Comparison of ENCODE assay signal across 1 cellular context in the genomic region with DNA sequence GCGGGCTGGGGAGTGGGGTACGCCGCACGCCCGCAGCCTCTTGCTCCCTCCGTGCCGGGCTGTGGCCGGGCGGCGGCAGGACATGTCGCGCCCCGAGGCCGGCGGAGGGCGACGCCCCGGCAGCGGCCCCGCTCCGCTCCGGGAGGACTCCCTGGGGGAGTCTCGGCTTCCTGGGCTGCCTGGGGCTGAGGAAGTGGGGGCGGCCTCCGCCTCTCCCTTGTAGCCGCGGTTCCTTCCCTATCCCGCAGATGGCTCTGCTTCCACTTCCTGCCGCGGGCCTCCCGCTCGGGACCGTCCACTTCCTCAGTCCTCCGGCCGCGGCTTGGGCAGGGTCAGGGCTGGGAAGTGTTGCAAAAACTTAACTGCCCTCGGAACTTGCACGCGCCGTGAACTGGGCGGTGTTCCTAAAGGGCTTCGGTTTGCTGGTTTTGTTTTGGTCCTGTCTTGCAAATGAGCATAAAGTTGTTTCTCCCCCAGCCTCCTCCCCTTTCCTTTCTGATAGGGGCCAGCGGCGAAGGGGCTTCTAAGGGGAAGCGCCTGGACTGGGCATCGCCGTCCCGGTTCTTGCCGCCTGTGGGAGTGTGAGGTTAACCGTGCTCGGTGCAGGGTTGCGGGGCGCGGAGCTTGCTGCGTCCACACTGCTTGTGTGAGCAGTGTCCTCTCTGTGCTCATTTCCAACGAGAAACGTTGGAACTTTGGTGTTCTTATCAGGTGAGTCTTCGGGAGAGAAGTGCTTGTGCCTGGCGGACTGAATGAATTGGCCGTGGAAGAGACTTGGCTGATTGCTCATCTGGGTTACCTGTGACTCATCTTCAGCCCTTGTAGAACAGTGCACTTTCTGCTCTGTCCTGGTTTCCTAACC.
TF ChIP-seq lines count a peak whose summit lies in the region.

No MANE protein-coding gene starts in this region.

TF ChIP-seq in K562, 482 proteins besides CTCF, POLR2A, EP300 and RAD21 (continued from another document and continues in another):
- TF ChIP-seq ETS2 (tag; IDR thresholded peaks at IDR 0.05; ENCODE audit: borderline replicate concordance, poor library complexity, severe bottlenecking) (peak; percentile 41), EP400 (IDR thresholded peaks at IDR 0.05) (peak; percentile 56), GATA2 (CRISPR knock-in tag; IDR thresholded peaks at IDR 0.05) (0 out of 2 replicates have a peak, but pooled peaks have one; percentile 37), ZNF766 (CRISPR knock-in tag; conservative IDR thresholded peaks at IDR 0.05) (no peak), ZFP36 (IDR thresholded peaks at IDR 0.05; ENCODE audit: low read depth, low read length, partially characterized antibody) (peak; percentile 25), RCOR1 (IDR thresholded peaks at IDR 0.05; ENCODE audit: borderline replicate concordance in 1 of 2, low read depth in 2 of 2, low read length in 2 of 2) (0 out of 4 replicates have a peak, but pooled peaks of 1 of the 2 experiments have one; percentile 33), TBP (optimal IDR thresholded peaks at IDR 0.05; ENCODE audit: low read depth, low read length) (peak; percentile 57), BRD9 (IDR thresholded peaks at IDR 0.05; ENCODE audit: low read depth, partially characterized antibody) (no peak), HDAC2 (IDR thresholded peaks at IDR 0.05) (peak; percentile 49; the same call in 1 of the 2 replicates), EGR1 (conservative IDR thresholded peaks at IDR 0.05) (peak; percentile 65), NFE2L1 (tag; IDR thresholded peaks at IDR 0.05; ENCODE audit: borderline replicate concordance, low read depth) (no peak), KAT8 (IDR thresholded peaks at IDR 0.05; ENCODE audit: low read depth) (no peak), ZNF589 (CRISPR knock-in tag; IDR thresholded peaks at IDR 0.05; ENCODE audit: low read depth) (no peak), RNF2 (IDR thresholded peaks at IDR 0.05) (peak; percentile 50), ZFX (CRISPR knock-in tag; IDR thresholded peaks at IDR 0.05) (peak; percentile 65), HDAC1 (IDR thresholded peaks at IDR 0.05) (0 out of 4 replicates have a peak, but pooled peaks of 1 of the 2 experiments have one; percentile 40), NONO (IDR thresholded peaks at IDR 0.05; ENCODE audit: low read depth in 2 of 2, low read length in 1 of 2) (peak; percentile 61 to 89; a peak in 2 of 4 replicates), NELFE (IDR thresholded peaks at IDR 0.05; ENCODE audit: insufficient read depth, insufficient read length) (no peak), SNIP1 (IDR thresholded peaks at IDR 0.05; ENCODE audit: low read depth) (no peak), NR2C1 (IDR thresholded peaks at IDR 0.05) (no peak), NR2C1 (tag; IDR thresholded peaks at IDR 0.05) (0 out of 2 replicates have a peak, but pooled peaks have one; percentile 29), ATF7 (IDR thresholded peaks at IDR 0.05) (0 out of 2 replicates have a peak, but pooled peaks have one; percentile 30), RBBP5 (IDR thresholded peaks at IDR 0.05; ENCODE audit: borderline replicate concordance, insufficient read depth, low read length, poor library complexity, severe bottlenecking) (peak; percentile 79), BHLHE40 (IDR thresholded peaks at IDR 0.05; ENCODE audit: low read length) (peak; percentile 28), KLF1 (tag; IDR thresholded peaks at IDR 0.05) (peak; percentile 86), POLR2H (tag; IDR thresholded peaks at IDR 0.05; ENCODE audit: low read depth) (0 out of 2 replicates have a peak, but pooled peaks have one; percentile 10), FOXM1 (IDR thresholded peaks at IDR 0.05; ENCODE audit: low read depth) (0 out of 2 replicates have a peak, but pooled peaks have one; percentile 12), FOXM1 (CRISPR knock-in tag; IDR thresholded peaks at IDR 0.05; ENCODE audit: low read depth) (peak; percentile 69; the same call in 1 of the 2 replicates), MEIS2 (IDR thresholded peaks at IDR 0.05; ENCODE audit: partially characterized antibody) (no peak), EHMT2 (IDR thresholded peaks at IDR 0.05) (no peak), HDAC6 (IDR thresholded peaks at IDR 0.05; ENCODE audit: low read depth, low read length) (no peak), ELF1 (tag; IDR thresholded peaks at IDR 0.05) (peak; percentile 88), NR2C2 (CRISPR knock-in tag; IDR thresholded peaks at IDR 0.05) (0 out of 2 replicates have a peak, but pooled peaks have one; percentile 20), NR2C2 (tag; IDR thresholded peaks at IDR 0.05) (peak; percentile 65)
- TF ChIP-seq, protein P1, sequence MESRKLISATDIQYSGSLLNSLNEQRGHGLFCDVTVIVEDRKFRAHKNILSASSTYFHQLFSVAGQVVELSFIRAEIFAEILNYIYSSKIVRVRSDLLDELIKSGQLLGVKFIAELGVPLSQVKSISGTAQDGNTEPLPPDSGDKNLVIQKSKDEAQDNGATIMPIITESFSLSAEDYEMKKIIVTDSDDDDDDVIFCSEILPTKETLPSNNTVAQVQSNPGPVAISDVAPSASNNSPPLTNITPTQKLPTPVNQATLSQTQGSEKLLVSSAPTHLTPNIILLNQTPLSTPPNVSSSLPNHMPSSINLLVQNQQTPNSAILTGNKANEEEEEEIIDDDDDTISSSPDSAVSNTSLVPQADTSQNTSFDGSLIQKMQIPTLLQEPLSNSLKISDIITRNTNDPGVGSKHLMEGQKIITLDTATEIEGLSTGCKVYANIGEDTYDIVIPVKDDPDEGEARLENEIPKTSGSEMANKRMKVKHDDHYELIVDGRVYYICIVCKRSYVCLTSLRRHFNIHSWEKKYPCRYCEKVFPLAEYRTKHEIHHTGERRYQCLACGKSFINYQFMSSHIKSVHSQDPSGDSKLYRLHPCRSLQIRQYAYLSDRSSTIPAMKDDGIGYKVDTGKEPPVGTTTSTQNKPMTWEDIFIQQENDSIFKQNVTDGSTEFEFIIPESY (CRISPR knock-in tag; IDR thresholded peaks at IDR 0.05), result peak; percentile 25; the same call in 1 of the 2 replicates
- TF ChIP-seq, protein P2, sequence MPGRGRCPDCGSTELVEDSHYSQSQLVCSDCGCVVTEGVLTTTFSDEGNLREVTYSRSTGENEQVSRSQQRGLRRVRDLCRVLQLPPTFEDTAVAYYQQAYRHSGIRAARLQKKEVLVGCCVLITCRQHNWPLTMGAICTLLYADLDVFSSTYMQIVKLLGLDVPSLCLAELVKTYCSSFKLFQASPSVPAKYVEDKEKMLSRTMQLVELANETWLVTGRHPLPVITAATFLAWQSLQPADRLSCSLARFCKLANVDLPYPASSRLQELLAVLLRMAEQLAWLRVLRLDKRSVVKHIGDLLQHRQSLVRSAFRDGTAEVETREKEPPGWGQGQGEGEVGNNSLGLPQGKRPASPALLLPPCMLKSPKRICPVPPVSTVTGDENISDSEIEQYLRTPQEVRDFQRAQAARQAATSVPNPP (IDR thresholded peaks at IDR 0.05; ENCODE audit: borderline replicate concordance, insufficient read depth, insufficient read length), result no peak
- TF ChIP-seq, protein P3, sequence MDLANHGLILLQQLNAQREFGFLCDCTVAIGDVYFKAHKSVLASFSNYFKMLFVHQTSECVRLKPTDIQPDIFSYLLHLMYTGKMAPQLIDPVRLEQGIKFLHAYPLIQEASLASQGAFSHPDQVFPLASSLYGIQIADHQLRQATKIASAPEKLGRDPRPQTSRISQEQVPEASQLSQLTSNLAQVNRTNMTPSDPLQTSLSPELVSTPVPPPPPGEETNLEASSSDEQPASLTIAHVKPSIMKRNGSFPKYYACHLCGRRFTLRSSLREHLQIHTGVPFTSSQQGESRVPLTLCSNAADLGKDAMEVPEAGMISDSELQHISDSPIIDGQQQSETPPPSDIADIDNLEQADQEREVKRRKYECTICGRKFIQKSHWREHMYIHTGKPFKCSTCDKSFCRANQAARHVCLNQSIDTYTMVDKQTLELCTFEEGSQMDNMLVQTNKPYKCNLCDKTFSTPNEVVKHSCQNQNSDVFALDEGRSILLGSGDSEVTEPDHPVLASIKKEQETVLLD (IDR thresholded peaks at IDR 0.05), result 0 out of 2 replicates have a peak, but pooled peaks have one; percentile 26
- TF ChIP-seq, protein P4, sequence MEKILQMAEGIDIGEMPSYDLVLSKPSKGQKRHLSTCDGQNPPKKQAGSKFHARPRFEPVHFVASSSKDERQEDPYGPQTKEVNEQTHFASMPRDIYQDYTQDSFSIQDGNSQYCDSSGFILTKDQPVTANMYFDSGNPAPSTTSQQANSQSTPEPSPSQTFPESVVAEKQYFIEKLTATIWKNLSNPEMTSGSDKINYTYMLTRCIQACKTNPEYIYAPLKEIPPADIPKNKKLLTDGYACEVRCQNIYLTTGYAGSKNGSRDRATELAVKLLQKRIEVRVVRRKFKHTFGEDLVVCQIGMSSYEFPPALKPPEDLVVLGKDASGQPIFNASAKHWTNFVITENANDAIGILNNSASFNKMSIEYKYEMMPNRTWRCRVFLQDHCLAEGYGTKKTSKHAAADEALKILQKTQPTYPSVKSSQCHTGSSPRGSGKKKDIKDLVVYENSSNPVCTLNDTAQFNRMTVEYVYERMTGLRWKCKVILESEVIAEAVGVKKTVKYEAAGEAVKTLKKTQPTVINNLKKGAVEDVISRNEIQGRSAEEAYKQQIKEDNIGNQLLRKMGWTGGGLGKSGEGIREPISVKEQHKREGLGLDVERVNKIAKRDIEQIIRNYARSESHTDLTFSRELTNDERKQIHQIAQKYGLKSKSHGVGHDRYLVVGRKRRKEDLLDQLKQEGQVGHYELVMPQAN (IDR thresholded peaks at IDR 0.05; ENCODE audit: borderline replicate concordance), result peak; percentile 63; the same call in 1 of the 2 replicates
- TF ChIP-seq, protein P5, sequence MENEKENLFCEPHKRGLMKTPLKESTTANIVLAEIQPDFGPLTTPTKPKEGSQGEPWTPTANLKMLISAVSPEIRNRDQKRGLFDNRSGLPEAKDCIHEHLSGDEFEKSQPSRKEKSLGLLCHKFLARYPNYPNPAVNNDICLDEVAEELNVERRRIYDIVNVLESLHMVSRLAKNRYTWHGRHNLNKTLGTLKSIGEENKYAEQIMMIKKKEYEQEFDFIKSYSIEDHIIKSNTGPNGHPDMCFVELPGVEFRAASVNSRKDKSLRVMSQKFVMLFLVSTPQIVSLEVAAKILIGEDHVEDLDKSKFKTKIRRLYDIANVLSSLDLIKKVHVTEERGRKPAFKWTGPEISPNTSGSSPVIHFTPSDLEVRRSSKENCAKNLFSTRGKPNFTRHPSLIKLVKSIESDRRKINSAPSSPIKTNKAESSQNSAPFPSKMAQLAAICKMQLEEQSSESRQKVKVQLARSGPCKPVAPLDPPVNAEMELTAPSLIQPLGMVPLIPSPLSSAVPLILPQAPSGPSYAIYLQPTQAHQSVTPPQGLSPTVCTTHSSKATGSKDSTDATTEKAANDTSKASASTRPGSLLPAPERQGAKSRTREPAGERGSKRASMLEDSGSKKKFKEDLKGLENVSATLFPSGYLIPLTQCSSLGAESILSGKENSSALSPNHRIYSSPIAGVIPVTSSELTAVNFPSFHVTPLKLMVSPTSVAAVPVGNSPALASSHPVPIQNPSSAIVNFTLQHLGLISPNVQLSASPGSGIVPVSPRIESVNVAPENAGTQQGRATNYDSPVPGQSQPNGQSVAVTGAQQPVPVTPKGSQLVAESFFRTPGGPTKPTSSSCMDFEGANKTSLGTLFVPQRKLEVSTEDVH (IDR thresholded peaks at IDR 0.05; ENCODE audit: low read depth, partially characterized antibody), result peak; percentile 27
- TF ChIP-seq, protein P6, sequence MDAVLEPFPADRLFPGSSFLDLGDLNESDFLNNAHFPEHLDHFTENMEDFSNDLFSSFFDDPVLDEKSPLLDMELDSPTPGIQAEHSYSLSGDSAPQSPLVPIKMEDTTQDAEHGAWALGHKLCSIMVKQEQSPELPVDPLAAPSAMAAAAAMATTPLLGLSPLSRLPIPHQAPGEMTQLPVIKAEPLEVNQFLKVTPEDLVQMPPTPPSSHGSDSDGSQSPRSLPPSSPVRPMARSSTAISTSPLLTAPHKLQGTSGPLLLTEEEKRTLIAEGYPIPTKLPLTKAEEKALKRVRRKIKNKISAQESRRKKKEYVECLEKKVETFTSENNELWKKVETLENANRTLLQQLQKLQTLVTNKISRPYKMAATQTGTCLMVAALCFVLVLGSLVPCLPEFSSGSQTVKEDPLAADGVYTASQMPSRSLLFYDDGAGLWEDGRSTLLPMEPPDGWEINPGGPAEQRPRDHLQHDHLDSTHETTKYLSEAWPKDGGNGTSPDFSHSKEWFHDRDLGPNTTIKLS (IDR thresholded peaks at IDR 0.05; ENCODE audit: borderline replicate concordance, low read depth), result 0 out of 2 replicates have a peak, but pooled peaks have one; percentile 18
- TF ChIP-seq, protein P7, sequence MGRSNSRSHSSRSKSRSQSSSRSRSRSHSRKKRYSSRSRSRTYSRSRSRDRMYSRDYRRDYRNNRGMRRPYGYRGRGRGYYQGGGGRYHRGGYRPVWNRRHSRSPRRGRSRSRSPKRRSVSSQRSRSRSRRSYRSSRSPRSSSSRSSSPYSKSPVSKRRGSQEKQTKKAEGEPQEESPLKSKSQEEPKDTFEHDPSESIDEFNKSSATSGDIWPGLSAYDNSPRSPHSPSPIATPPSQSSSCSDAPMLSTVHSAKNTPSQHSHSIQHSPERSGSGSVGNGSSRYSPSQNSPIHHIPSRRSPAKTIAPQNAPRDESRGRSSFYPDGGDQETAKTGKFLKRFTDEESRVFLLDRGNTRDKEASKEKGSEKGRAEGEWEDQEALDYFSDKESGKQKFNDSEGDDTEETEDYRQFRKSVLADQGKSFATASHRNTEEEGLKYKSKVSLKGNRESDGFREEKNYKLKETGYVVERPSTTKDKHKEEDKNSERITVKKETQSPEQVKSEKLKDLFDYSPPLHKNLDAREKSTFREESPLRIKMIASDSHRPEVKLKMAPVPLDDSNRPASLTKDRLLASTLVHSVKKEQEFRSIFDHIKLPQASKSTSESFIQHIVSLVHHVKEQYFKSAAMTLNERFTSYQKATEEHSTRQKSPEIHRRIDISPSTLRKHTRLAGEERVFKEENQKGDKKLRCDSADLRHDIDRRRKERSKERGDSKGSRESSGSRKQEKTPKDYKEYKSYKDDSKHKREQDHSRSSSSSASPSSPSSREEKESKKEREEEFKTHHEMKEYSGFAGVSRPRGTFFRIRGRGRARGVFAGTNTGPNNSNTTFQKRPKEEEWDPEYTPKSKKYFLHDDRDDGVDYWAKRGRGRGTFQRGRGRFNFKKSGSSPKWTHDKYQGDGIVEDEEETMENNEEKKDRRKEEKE (IDR thresholded peaks at IDR 0.05; ENCODE audit: borderline replicate concordance in 1 of 2, control insufficient read depth in 1 of 2, low read depth in 2 of 2, low read length in 1 of 2), result 0 out of 4 replicates have a peak, but pooled peaks of 1 of the 2 experiments have one; percentile 66
- TF ChIP-seq, protein P8, sequence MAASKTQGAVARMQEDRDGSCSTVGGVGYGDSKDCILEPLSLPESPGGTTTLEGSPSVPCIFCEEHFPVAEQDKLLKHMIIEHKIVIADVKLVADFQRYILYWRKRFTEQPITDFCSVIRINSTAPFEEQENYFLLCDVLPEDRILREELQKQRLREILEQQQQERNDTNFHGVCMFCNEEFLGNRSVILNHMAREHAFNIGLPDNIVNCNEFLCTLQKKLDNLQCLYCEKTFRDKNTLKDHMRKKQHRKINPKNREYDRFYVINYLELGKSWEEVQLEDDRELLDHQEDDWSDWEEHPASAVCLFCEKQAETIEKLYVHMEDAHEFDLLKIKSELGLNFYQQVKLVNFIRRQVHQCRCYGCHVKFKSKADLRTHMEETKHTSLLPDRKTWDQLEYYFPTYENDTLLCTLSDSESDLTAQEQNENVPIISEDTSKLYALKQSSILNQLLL (CRISPR knock-in tag; IDR thresholded peaks at IDR 0.05; ENCODE audit: borderline replicate concordance), result no peak
